12 cellular contexts compared by ENCODE assay signal in genomic region chr13:43767351-43767901, GRCh38. TPM values are rescaled to one million over a fixed set of nuclear protein-coding genes. Genes with fewer than 3 reads are reported as not detected.
A peak's percentile ranks its signal among the peaks of the same experiment; 100 is the strongest.
DNase-seq lines count a peak whose midpoint lies in the region; ATAC-seq, FAIRE-seq and TF ChIP-seq lines count a peak whose summit lies in the region.
"Had no signal": no experiment of that assay in that cellular context is flagged by ENCODE, and none has a peak within 500 bp of the region (broad histone marks: within the 10 kb centered on the region; RNA-seq: fewer than 3 reads in every experiment).

No MANE protein-coding gene starts in this region.

- intact Hi-C loops in esophagus muscularis mucosa (cut with DNase I) (no loop called here), upper lobe of right lung (cut with DNase I) (no loop called here)

- FAIRE-seq in frontal cortex (lab: Jason Lieb, UNC): no peak

- H3K4me1 ChIP-seq in esophagus muscularis mucosa: peaks cover 36 to 81% (median 59%) of the 10 kb centered on the region in 4 donors
- peaks cover 13% of the 10 kb centered on the region for H3K4me1 ChIP-seq in upper lobe of right lung

- in situ Hi-C loops in GM13976 (cut with MboI; ENCODE audit: low sequenced_read_pairs, unreplicated experiment): no loop called here

- no peaks in the 10 kb centered on the region for H3K36me3 Mint-ChIP-seq in activated T-cell treated with anti-CD3 and anti-CD28 coated beads, Interleukin-2, amount 50 U/mL, for 72 hours (ENCODE audit: insufficient read depth in 2 of 2)

- peak; percentile 43 for DNase-seq in NCI-H82 (lab: John Stamatoyannopoulos, UW)
- no peak for DNase-seq in NCI-H82 treated with DMSO at 0.1 percent for 48 hours (lab: John Stamatoyannopoulos, UW; ENCODE audit: unreplicated experiment)
- DNase-seq in esophagus muscularis mucosa (ENCODE audit: extremely low spot score): no peak
- peak; percentile 41 for DNase-seq in midbrain (lab: John Stamatoyannopoulos, UW)
- no peak for DNase-seq in upper lobe of right lung
- no peak for DNase-seq in frontal cortex (ENCODE audit: low spot score in 2 of 2)
- no peak for DNase-seq in activated T-cell treated with anti-CD3 and anti-CD28 coated beads, Interleukin-2, amount 50 U/mL, for 72 hours
- no peak for DNase-seq in GM13976 (ENCODE audit: low spot score)
- DNase-seq: NK-92 treated with Interleukin-12 subunit alpha and Interleukin-12 subunit beta, amount 100 ng/mL, for 24 hours had no signal

- H3K4me1 Mint-ChIP-seq in activated T-cell treated with anti-CD3 and anti-CD28 coated beads, Interleukin-2, amount 50 U/mL, for 72 hours (ENCODE audit: low read depth): no peaks in the 10 kb centered on the region
- H3K4me1 Mint-ChIP-seq: activated T-helper 17 cell treated with anti-CD3 and anti-CD28 coated beads, Interleukin-2, amount 50 U/mL, for 72 hours had no signal

- TF ChIP-seq CTCF in esophagus muscularis mucosa (IDR thresholded peaks at IDR 0.05) (no peak), upper lobe of right lung (IDR thresholded peaks at IDR 0.05) (no peak), GM13976 (IDR thresholded peaks at IDR 0.05; ENCODE audit: borderline replicate concordance, control extremely low read depth, extremely low read depth, insufficient read depth, missing control alignments) (no peak)

- peaks cover 18% of the 10 kb centered on the region for H3K27me3 Mint-ChIP-seq in activated T-cell treated with anti-CD3 and anti-CD28 coated beads, Interleukin-2, amount 50 U/mL, for 72 hours (ENCODE audit: low read depth)

- H3K27ac Mint-ChIP-seq in activated T-cell treated with anti-CD3 and anti-CD28 coated beads, Interleukin-2, amount 50 U/mL, for 72 hours: no peak overlapping the region
- H3K27ac Mint-ChIP-seq: activated T-helper 17 cell treated with anti-CD3 and anti-CD28 coated beads, Interleukin-2, amount 50 U/mL, for 72 hours had no signal

- peak overlapping the region; percentile 69 to 76 (median 72) for H3K27ac ChIP-seq in esophagus muscularis mucosa (replicated peaks in 1 of 4)
- H3K27ac ChIP-seq in upper lobe of right lung: no peak overlapping the region
- H3K27ac ChIP-seq: tibial artery had no signal

- WGBS in esophagus muscularis mucosa: 37% methylated on average over 2 of the region's 2 CpGs

- no peak for TF ChIP-seq EP300 in esophagus muscularis mucosa (IDR thresholded peaks at IDR 0.05)

- peak overlapping the region in 2 of 4 donors; percentile 18 to 27 for H3K4me3 ChIP-seq in esophagus muscularis mucosa
- no peak overlapping the region for H3K4me3 ChIP-seq in upper lobe of right lung
- H3K4me3 ChIP-seq: tibial artery had no signal

- ATAC-seq in upper lobe of right lung: peak; percentile 53
- ATAC-seq in activated T-cell treated with anti-CD3 and anti-CD28 coated beads, Interleukin-2, amount 50 U/mL, for 72 hours (replicated peaks in 1 of 2): no peak
- ATAC-seq: activated CD4-positive, CD25-positive, alpha-beta regulatory T cell treated with anti-CD3 and anti-CD28 coated beads, Interleukin-2, amount 50 U/mL, for 24 hours; activated T-helper 17 cell treated with anti-CD3 and anti-CD28 coated beads, Interleukin-2, amount 50 U/mL, for 72 hours had no signal

- no peaks in the 10 kb centered on the region for H3K9me3 ChIP-seq in esophagus muscularis mucosa
- no peaks in the 10 kb centered on the region for H3K9me3 ChIP-seq in upper lobe of right lung
- H3K9me3 ChIP-seq: tibial artery had no signal

- no peaks in the 10 kb centered on the region for H3K36me3 ChIP-seq in esophagus muscularis mucosa
- no peaks in the 10 kb centered on the region for H3K36me3 ChIP-seq in upper lobe of right lung
- H3K36me3 ChIP-seq: tibial artery had no signal

- no peaks in the 10 kb centered on the region for H3K27me3 ChIP-seq in esophagus muscularis mucosa
- H3K27me3 ChIP-seq in upper lobe of right lung: no peaks in the 10 kb centered on the region
- H3K27me3 ChIP-seq: tibial artery had no signal

- no peaks in the 10 kb centered on the region for H3K9me3 Mint-ChIP-seq in activated T-cell treated with anti-CD3 and anti-CD28 coated beads, Interleukin-2, amount 50 U/mL, for 72 hours
- H3K9me3 Mint-ChIP-seq: activated T-helper 17 cell treated with anti-CD3 and anti-CD28 coated beads, Interleukin-2, amount 50 U/mL, for 72 hours had no signal

- no peak overlapping the region for H3K4me3 Mint-ChIP-seq in activated T-cell treated with anti-CD3 and anti-CD28 coated beads, Interleukin-2, amount 50 U/mL, for 72 hours
- H3K4me3 Mint-ChIP-seq: activated T-helper 17 cell treated with anti-CD3 and anti-CD28 coated beads, Interleukin-2, amount 50 U/mL, for 72 hours had no signal

- no peak for TF ChIP-seq POLR2A in esophagus muscularis mucosa (IDR thresholded peaks at IDR 0.05; ENCODE audit: low read depth)

RNA-seq across cellular contexts. Expression of gene ENOX1, which starts 19.3 kb away (rescaled TPM):
- total RNA-seq in esophagus muscularis mucosa: 10 to 100 TPM in 3 of 4 donors, 1 to 10 TPM in 1; 9.3 to 14.1 (median 12.4) TPM
- total RNA-seq in upper lobe of right lung: 0.69 TPM
- total RNA-seq in frontal cortex: 50.5 TPM
- total RNA-seq in activated T-cell treated with anti-CD3 and anti-CD28 coated beads, Interleukin-2, amount 50 U/mL, for 72 hours: 1 to 10 TPM; 1.2 to 2.0 TPM

Comparison
In these comparisons a context has a peak if more than half of its experiments do, and no peak if none do; other contexts are left out.
1. DNase-seq: peak in NCI-H82 (single experiment) and midbrain (single experiment); none in NCI-H82 treated with DMSO at 0.1 percent for 48 hours (single experiment), esophagus muscularis mucosa (single experiment), upper lobe of right lung (single experiment), frontal cortex (0 of 2), activated T-cell treated with anti-CD3 and anti-CD28 coated beads, Interleukin-2, amount 50 U/mL, for 72 hours (0 of 2) and GM13976 (single experiment).